In the genomic region with DNA sequence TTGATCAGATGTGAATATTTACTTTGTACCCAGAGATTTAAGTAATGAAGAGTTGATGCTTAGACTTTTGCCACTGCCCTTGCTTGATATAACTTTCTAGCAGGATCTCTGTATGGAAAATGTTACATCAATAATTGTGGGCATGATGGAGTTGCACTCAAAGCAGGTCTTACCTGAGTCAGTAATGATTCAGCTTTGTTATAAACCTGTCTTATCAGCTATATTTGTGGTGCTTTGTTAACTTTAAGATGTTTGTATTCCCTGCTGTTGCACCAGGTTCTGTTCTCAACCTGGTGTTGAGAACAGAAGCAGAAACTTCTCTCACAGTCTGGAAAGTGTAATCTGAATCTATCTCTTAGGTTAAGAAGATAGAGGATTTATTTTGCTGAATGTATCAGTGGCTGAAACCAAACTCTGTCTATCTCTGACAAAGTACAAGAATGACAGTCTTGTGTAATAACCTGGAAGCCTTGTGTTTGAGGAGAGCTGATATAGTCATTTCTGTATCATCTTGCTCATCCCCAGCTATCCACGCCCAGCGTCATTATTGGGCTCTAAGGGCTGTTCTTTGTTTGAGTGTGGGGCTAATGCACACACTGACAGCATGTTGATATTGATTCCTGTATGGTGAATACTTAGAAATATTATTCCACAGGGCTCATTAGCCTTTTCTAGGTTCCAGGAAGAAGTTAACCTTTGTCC, we compare ENCODE assay signal across 16 cellular contexts. TPM values are rescaled to one million over a fixed set of nuclear protein-coding genes. Genes with fewer than 3 reads are reported as not detected.
A peak's percentile ranks its signal among the peaks of the same experiment; 100 is the strongest.
DNase-seq lines count a peak whose midpoint lies in the region; ATAC-seq, FAIRE-seq and TF ChIP-seq lines count a peak whose summit lies in the region.
"Had no signal": no experiment of that assay in that cellular context is flagged by ENCODE, and none has a peak within 500 bp of the region (broad histone marks: within the 10 kb centered on the region; RNA-seq: fewer than 3 reads in every experiment).

No MANE protein-coding gene starts in this region.

- no peaks in the 10 kb centered on the region for H3K4me1 Mint-ChIP-seq in activated T-helper 17 cell treated with anti-CD3 and anti-CD28 coated beads, Interleukin-2, amount 50 U/mL, for 72 hours
- H3K4me1 Mint-ChIP-seq: B cell, immature natural killer cell, memory B cell, natural killer cell, T-helper 17 cell had no signal

- H3K9me3 ChIP-seq in A549 = no peaks in the 10 kb centered on the region
- H3K9me3 ChIP-seq in right lobe of liver = no peaks in the 10 kb centered on the region
- H3K9me3 ChIP-seq in uterus = no peaks in the 10 kb centered on the region
- H3K9me3 ChIP-seq: testis had no signal

- no peaks in the 10 kb centered on the region for H3K27me3 Mint-ChIP-seq in activated T-helper 17 cell treated with anti-CD3 and anti-CD28 coated beads, Interleukin-2, amount 50 U/mL, for 72 hours
- H3K27me3 Mint-ChIP-seq: B cell, memory B cell, T-helper 17 cell had no signal

- ATAC-seq in A549 (peak; percentile 30 to 33; a peak in 3 of 6 replicates), right lobe of liver (peak; percentile 51 to 89 (median 58))
- peak; percentile 96 for ATAC-seq in activated T-helper 17 cell treated with anti-CD3 and anti-CD28 coated beads, Interleukin-2, amount 50 U/mL, for 72 hours (replicated peaks)
- ATAC-seq: natural killer cell, T-helper 17 cell had no signal

- TF ChIP-seq POLR2A in A549 (IDR thresholded peaks at IDR 0.05; ENCODE audit: low read length) = no peak
- TF ChIP-seq POLR2A in right lobe of liver (IDR thresholded peaks at IDR 0.05) = no peak
- TF ChIP-seq POLR2A in uterus (IDR thresholded peaks at IDR 0.05) = no peak

- peak overlapping the region; percentile 29; the same call in 2 of the 3 replicates for H3K4me2 ChIP-seq in A549

- TF ChIP-seq CTCF in A549 (IDR thresholded peaks at IDR 0.05) (no peak), GM12865 (IDR thresholded peaks at IDR 0.05; ENCODE audit: insufficient read depth, low read depth, low read length, missing control alignments) (no peak), right lobe of liver (IDR thresholded peaks at IDR 0.05) (no peak), GM10266 (IDR thresholded peaks at IDR 0.05; ENCODE audit: control insufficient read depth, insufficient read depth, low read depth, missing control alignments) (no peak), uterus (IDR thresholded peaks at IDR 0.05) (no peak)

- no peak overlapping the region for H3K4me3 Mint-ChIP-seq in activated T-helper 17 cell treated with anti-CD3 and anti-CD28 coated beads, Interleukin-2, amount 50 U/mL, for 72 hours
- H3K4me3 Mint-ChIP-seq: B cell, immature natural killer cell, memory B cell, natural killer cell, T-helper 17 cell had no signal

- no peak overlapping the region for H3K27ac Mint-ChIP-seq in activated T-helper 17 cell treated with anti-CD3 and anti-CD28 coated beads, Interleukin-2, amount 50 U/mL, for 72 hours
- H3K27ac Mint-ChIP-seq: B cell, immature natural killer cell, memory B cell, natural killer cell, T-helper 17 cell had no signal

- no peaks in the 10 kb centered on the region for H3K9me3 Mint-ChIP-seq in activated T-helper 17 cell treated with anti-CD3 and anti-CD28 coated beads, Interleukin-2, amount 50 U/mL, for 72 hours
- H3K9me3 Mint-ChIP-seq: immature natural killer cell, memory B cell, natural killer cell had no signal

- 31% methylated on average over 2 of the region's 2 CpGs for WGBS in A549 (ENCODE audit: missing lambda C conversion rate)
- WGBS in right lobe of liver (ENCODE audit: insufficient coverage, low coverage, low lambda C conversion rate, missing lambda C conversion rate) = 47% methylated on average over 2 of the region's 2 CpGs

- DNase-seq in A549 (ENCODE audit: low read depth in 1 of 2, low spot score in 1 of 2) (no peak), GM12865 (ENCODE audit: low read depth) (peak; percentile 24), right lobe of liver (no peak), GM10266 (ENCODE audit: extremely low spot score) (no peak), uterus (no peak)
- no peak for DNase-seq in activated effector memory CD4-positive, alpha-beta T cell treated with Interleukin-2 at 50 U/mL for 16 hours
- DNase-seq: GM23248, immature natural killer cell, natural killer cell, NCI-H446, T-helper 17 cell, testis had no signal

- intact Hi-C loops in right lobe of liver (cut with DNase I) = no loop called here
- intact Hi-C loops in uterus (cut with DNase I; ENCODE audit: low total_unique reads) = no loop called here

- H3K4me3 ChIP-seq in A549 = no peak overlapping the region
- H3K4me3 ChIP-seq in GM12865 (ENCODE audit: low read depth, low read length) = no peak overlapping the region
- no peak overlapping the region for H3K4me3 ChIP-seq in right lobe of liver
- H3K4me3 ChIP-seq in uterus = no peak overlapping the region
- H3K4me3 ChIP-seq: GM23248, testis had no signal

- no peaks in the 10 kb centered on the region for H3K27me3 ChIP-seq in right lobe of liver
- no peaks in the 10 kb centered on the region for H3K27me3 ChIP-seq in uterus
- H3K27me3 ChIP-seq: testis had no signal

- POLR2A ChIA-PET in A549 (lab: Yijun Ruan, JAX) = no interaction called here

- CTCF ChIA-PET in A549 (lab: Yijun Ruan, JAX) = no interaction called here

- no peak for TF ChIP-seq EP300 in A549 (IDR thresholded peaks at IDR 0.05)

- FAIRE-seq in A549 (lab: Jason Lieb, UNC) = no peak
- FAIRE-seq: G401.6 had no signal

- H3K4me1 ChIP-seq in A549 = peaks cover 10% of the 10 kb centered on the region; the same call in 2 of the 3 replicates
- H3K4me1 ChIP-seq in right lobe of liver = no peaks in the 10 kb centered on the region
- H3K4me1 ChIP-seq in uterus = no peaks in the 10 kb centered on the region
- H3K4me1 ChIP-seq: testis had no signal

- no peak overlapping the region for H3K27ac ChIP-seq in A549
- no peak overlapping the region for H3K27ac ChIP-seq in right lobe of liver
- no peak overlapping the region for H3K27ac ChIP-seq in uterus
- H3K27ac ChIP-seq: GM23248 had no signal

- no peak for TF ChIP-seq RAD21 in A549 (conservative IDR thresholded peaks at IDR 0.05 in 1 of 2, IDR thresholded peaks at IDR 0.05 in 1 of 2)

- H3K36me3 ChIP-seq in right lobe of liver (no peaks in the 10 kb centered on the region), uterus (no peaks in the 10 kb centered on the region)

- no peaks in the 10 kb centered on the region for H3K36me3 Mint-ChIP-seq in activated T-helper 17 cell treated with anti-CD3 and anti-CD28 coated beads, Interleukin-2, amount 50 U/mL, for 72 hours (ENCODE audit: low read depth)
- H3K36me3 Mint-ChIP-seq: immature natural killer cell, memory B cell, natural killer cell had no signal

TF ChIP-seq in A549, 52 proteins besides CTCF, POLR2A, EP300 and RAD21:
- no peak for TF ChIP-seq ZSCAN20 (CRISPR knock-in tag; IDR thresholded peaks at IDR 0.05)
- TF ChIP-seq NPAS2 (CRISPR knock-in tag; IDR thresholded peaks at IDR 0.05; ENCODE audit: borderline replicate concordance) = no peak
- peak; percentile 14 for TF ChIP-seq MAFK (IDR thresholded peaks at IDR 0.05; ENCODE audit: partially characterized antibody)

RNA-seq across cellular contexts. Expression of gene AKAP6, which starts 3.5 kb away (rescaled TPM):
- polyA plus RNA-seq in A549 (2011; rRNA removed) (1.6 and 1.9 TPM in 2 replicates), A549 (2017; fragmentation: RNase III; extraction: RNeasy Plus Mini Kit Qiagen cat#74134 plus additional on column Dnase treatment) (0.22 to 0.37 TPM (median 0.27 TPM) in 3 replicates)
- 0.22 and 0.29 TPM in 2 replicates for polyA plus RNA-seq in A549 (2012; cell fraction: cytosol; rRNA removed)
- 0.21 and 1.00 TPM in 2 replicates for polyA plus RNA-seq in A549 (2012; cell fraction: nucleus; rRNA removed)
- polyA minus RNA-seq in A549 (2011; rRNA and poly(A)+ RNA removed) = 6.7 and 11.2 TPM in 2 replicates
- 1 to 10 TPM; 1.1 to 2.1 TPM for total RNA-seq in activated T-helper 17 cell treated with anti-CD3 and anti-CD28 coated beads, Interleukin-2, amount 50 U/mL, for 72 hours
- total RNA-seq in right lobe of liver (1 to 10 TPM; 1.7 to 9.6 (median 4.3) TPM), uterus (10 to 100 TPM in 3 of 4 donors, 1 to 10 TPM in 1; 4.1 to 34.4 (median 15.3) TPM)
- polyA plus RNA-seq: immature natural killer cell had no signal

Comparison
In these comparisons a context has a peak if more than half of its experiments do, and no peak if none do; other contexts are left out.
1. ATAC-seq: peak in every context shown above with its lines; median percentile 96 in activated T-helper 17 cell treated with anti-CD3 and anti-CD28 coated beads, Interleukin-2, amount 50 U/mL, for 72 hours; 58 in right lobe of liver; 32 in A549.